ENCODE assay signal across 17 cellular contexts in genomic region chr5:32439086-32439642, GRCh38. TPM values are rescaled to one million over a fixed set of nuclear protein-coding genes. Genes with fewer than 3 reads are reported as not detected.
DNase-seq lines count a peak whose midpoint lies in the region; ATAC-seq, FAIRE-seq and TF ChIP-seq lines count a peak whose summit lies in the region.
"Had no signal": no experiment of that assay in that cellular context is flagged by ENCODE, and none has a peak within 500 bp of the region (broad histone marks: within the 10 kb centered on the region; RNA-seq: fewer than 3 reads in every experiment).

No MANE protein-coding gene starts in this region.

- TF ChIP-seq CTCF in HepG2 (CRISPR knock-in tag; IDR thresholded peaks at IDR 0.05) (no peak), right lobe of liver (IDR thresholded peaks at IDR 0.05) (no peak), PC-3 (conservative IDR thresholded peaks at IDR 0.05; ENCODE audit: low read depth, low read length) (no peak), esophagus squamous epithelium (IDR thresholded peaks at IDR 0.05) (no peak), vagina (IDR thresholded peaks at IDR 0.05) (no peak)

- no peak for TF ChIP-seq POLR2A in HepG2 (IDR thresholded peaks at IDR 0.05; ENCODE audit: insufficient read depth in 1 of 2, low read depth in 2 of 2, low read length in 2 of 2)
- no peak for TF ChIP-seq POLR2A in right lobe of liver (IDR thresholded peaks at IDR 0.05)
- TF ChIP-seq POLR2A in esophagus squamous epithelium (IDR thresholded peaks at IDR 0.05) = no peak
- no peak for TF ChIP-seq POLR2A in vagina (IDR thresholded peaks at IDR 0.05)

- POLR2A ChIA-PET in HepG2 (lab: Yijun Ruan, JAX) = interaction anchor here (1.3 kb wide), 1 partner anchor 35 kb away, joined by 5 read pairs; no protein-coding TSS in a partner anchor
- POLR2A ChIA-PET in PC-3 (lab: Charles Lee; ENCODE audit: unreplicated experiment) = interaction anchor here (0.6 kb wide), 1 partner anchor 709 kb away, joined by 3 read pairs; no protein-coding TSS in a partner anchor

- H2AFZ ChIP-seq in HepG2 (ENCODE audit: low read length) = no peak overlapping the region
- H2AFZ ChIP-seq in PC-3 (ENCODE audit: low read length) = no peak overlapping the region

- ATAC-seq in HepG2 (no peak), right lobe of liver (no peak), PC-3 (no peak), HG02981 (IDR thresholded peaks at IDR 0.05; ENCODE audit: unreplicated experiment) (no peak)

- peaks cover 5% of the 10 kb centered on the region for H3F3A ChIP-seq in PC-3 (ENCODE audit: low read length, unreplicated experiment)

- peaks cover 92% of the 10 kb centered on the region for H4K20me1 ChIP-seq in HepG2 (ENCODE audit: insufficient read depth, low read length)
- peaks cover 77% of the 10 kb centered on the region for H4K20me1 ChIP-seq in PC-3 (ENCODE audit: low read length)

- no peaks in the 10 kb centered on the region for H3K9me2 ChIP-seq in PC-3 (replicated peaks; ENCODE audit: low read length)

- in situ Hi-C loops in HepG2 (cut with HindIII; ENCODE audit: extremely low pct_ligation_motif_present, low pct_unique_long_range_greater_than_20kb) = no loop called here

- no peak for TF ChIP-seq RAD21 in HepG2 (CRISPR knock-in tag; IDR thresholded peaks at IDR 0.05)

- 97% methylated on average over 3 of the region's 3 CpGs for WGBS in HepG2 (ENCODE audit: low lambda C conversion rate)
- 57% methylated on average over 3 of the region's 3 CpGs for WGBS in right lobe of liver (ENCODE audit: insufficient coverage, low coverage, low lambda C conversion rate, missing lambda C conversion rate)
- WGBS in esophagus squamous epithelium, 2 donors = 32 to 49% methylated on average over 3 of the region's 3 CpGs

- BruUV-seq in HepG2 (replicated peaks; lab: Mats Ljungman, UMichigan) (no TSS peak), PC-3 (replicated peaks; lab: Mats Ljungman, UMichigan) (no TSS peak)

- intact Hi-C loops in HepG2 (cut with micrococcal nuclease; ENCODE audit: unreplicated experiment) (no loop called here), right lobe of liver (cut with DNase I) (no loop called here), PC-3 (cut with micrococcal nuclease) (no loop called here), esophagus squamous epithelium (cut with DNase I) (no loop called here), vagina (cut with DNase I) (no loop called here)

- CTCF ChIA-PET in HepG2 (lab: Yijun Ruan, JAX; ENCODE audit: low intra/inter-chr PET ratio, low total read pairs) = no interaction called here
- CTCF ChIA-PET in PC-3 (lab: Charles Lee) = no interaction called here

- peaks cover 94% of the 10 kb centered on the region for H3K79me2 ChIP-seq in HepG2 (ENCODE audit: insufficient read depth, low read length)
- peaks cover 98% of the 10 kb centered on the region for H3K79me2 ChIP-seq in PC-3 (ENCODE audit: low read length)

- no peak overlapping the region for H3K4me3 ChIP-seq in HepG2 (replicated peaks in 1 of 3; ENCODE audit: insufficient read depth in 1 of 3, low read depth in 2 of 3, low read length in 3 of 3)
- no peak overlapping the region for H3K4me3 ChIP-seq in right lobe of liver
- no peak overlapping the region for H3K4me3 ChIP-seq in PC-3 (ENCODE audit: low read length)
- H3K4me3 ChIP-seq in esophagus squamous epithelium = no peak overlapping the region
- H3K4me3 ChIP-seq in vagina = no peak overlapping the region
- H3K4me3 ChIP-seq: SJSA1 had no signal

- no peaks in the 10 kb centered on the region; a peak in 1 of 5 replicates for H3K27me3 ChIP-seq in HepG2 (ENCODE audit: control insufficient read depth in 1 of 2, insufficient read depth in 2 of 2, low read length in 2 of 2)
- no peaks in the 10 kb centered on the region for H3K27me3 ChIP-seq in right lobe of liver
- H3K27me3 ChIP-seq in PC-3 (ENCODE audit: low read length) = no peaks in the 10 kb centered on the region
- no peaks in the 10 kb centered on the region for H3K27me3 ChIP-seq in esophagus squamous epithelium
- H3K27me3 ChIP-seq in vagina = no peaks in the 10 kb centered on the region
- H3K27me3 ChIP-seq: SJSA1 had no signal

- no peak for DNase-seq in HepG2 (ENCODE audit: low spot score)
- DNase-seq in right lobe of liver = no peak
- DNase-seq in PC-3 = peak; percentile 53
- no peak for DNase-seq in esophagus squamous epithelium (lab: John Stamatoyannopoulos, UW)
- no peak for DNase-seq in vagina (ENCODE audit: extremely low spot score in 2 of 2)
- DNase-seq in NCI-H345 treated with DMSO at 0.1 percent for 48 hours (lab: John Stamatoyannopoulos, UW; ENCODE audit: unreplicated experiment) = no peak
- DNase-seq in D341Med (ENCODE audit: low spot score) = no peak
- DNase-seq: CD4-positive, alpha-beta memory T cell; DMS79; H7; MV-4-11; NCI-H1417; NCI-H187 treated with DMSO at 0.1 percent for 48 hours; NCI-H226; NCI-H524 treated with DMSO at 0.1 percent for 48 hours had no signal

- no peak overlapping the region for H3K9ac ChIP-seq in HepG2 (ENCODE audit: insufficient read depth, low read depth, low read length)
- H3K9ac ChIP-seq in PC-3 (ENCODE audit: low read length) = no peak overlapping the region

- TF ChIP-seq EP300 in HepG2 (IDR thresholded peaks at IDR 0.05; ENCODE audit: low read depth in 2 of 2, low read length in 2 of 2) (no peak), HepG2 (CRISPR knock-in tag; IDR thresholded peaks at IDR 0.05; ENCODE audit: borderline replicate concordance) (no peak)

- H3K36me3 ChIP-seq in HepG2 (replicated peaks in 1 of 2; ENCODE audit: control insufficient read depth in 1 of 2, insufficient read depth in 2 of 2, low read length in 2 of 2) (peaks cover 0 to 23% of the 10 kb centered on the region in 2 experiments; a peak in 3 of 5 replicates), right lobe of liver (no peaks in the 10 kb centered on the region), PC-3 (ENCODE audit: low read depth, low read length) (peaks cover 6% of the 10 kb centered on the region; the same call in 1 of the 2 replicates), esophagus squamous epithelium (no peaks in the 10 kb centered on the region), vagina (no peaks in the 10 kb centered on the region)

- no peak overlapping the region for H3K4me2 ChIP-seq in HepG2 (ENCODE audit: low read depth, low read length)
- peak overlapping the region; percentile 65 for H3K4me2 ChIP-seq in PC-3 (ENCODE audit: low read length)

- H3K27ac ChIP-seq in HepG2 (ENCODE audit: extremely low read length, insufficient read depth, low read length) (no peak overlapping the region), right lobe of liver (no peak overlapping the region), PC-3 (ENCODE audit: low read length) (no peak overlapping the region), esophagus squamous epithelium (peak overlapping the region; percentile 36 to 81 (median 58)), vagina (peak overlapping the region; percentile 28)
- H3K27ac ChIP-seq: SJSA1 had no signal

- no peaks in the 10 kb centered on the region for H3K9me3 ChIP-seq in HepG2 (ENCODE audit: low read length)
- no peaks in the 10 kb centered on the region for H3K9me3 ChIP-seq in right lobe of liver
- no peaks in the 10 kb centered on the region for H3K9me3 ChIP-seq in PC-3 (ENCODE audit: low read length)
- H3K9me3 ChIP-seq in esophagus squamous epithelium = no peaks in the 10 kb centered on the region
- H3K9me3 ChIP-seq in vagina = no peaks in the 10 kb centered on the region
- H3K9me3 ChIP-seq: SJSA1 had no signal

- H3K4me1 ChIP-seq in HepG2 (ENCODE audit: insufficient read depth, low read length) (peaks cover 56% of the 10 kb centered on the region), right lobe of liver (peaks cover 0 to 29% (median 7%) of the 10 kb centered on the region in 4 donors), PC-3 (ENCODE audit: insufficient read depth, low read length) (peaks cover 51% of the 10 kb centered on the region), esophagus squamous epithelium (peaks cover 31 to 88% (median 49%) of the 10 kb centered on the region in 3 donors), vagina (peaks cover 88% of the 10 kb centered on the region)
- H3K4me1 ChIP-seq: SJSA1 had no signal

- no peak for FAIRE-seq in HepG2 (lab: Jason Lieb, UNC)

TF ChIP-seq in HepG2, 621 proteins besides CTCF, POLR2A, EP300 and RAD21:
- TF ChIP-seq SIX4 (CRISPR knock-in tag; IDR thresholded peaks at IDR 0.05) = no peak
- 0 out of 2 replicates have a peak, but pooled peaks have one; percentile 25 for TF ChIP-seq RBFOX2 (IDR thresholded peaks at IDR 0.05; ENCODE audit: low read depth, low read length)
- TF ChIP-seq, protein P1, sequence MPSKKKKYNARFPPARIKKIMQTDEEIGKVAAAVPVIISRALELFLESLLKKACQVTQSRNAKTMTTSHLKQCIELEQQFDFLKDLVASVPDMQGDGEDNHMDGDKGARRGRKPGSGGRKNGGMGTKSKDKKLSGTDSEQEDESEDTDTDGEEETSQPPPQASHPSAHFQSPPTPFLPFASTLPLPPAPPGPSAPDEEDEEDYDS (CRISPR knock-in tag; IDR thresholded peaks at IDR 0.05) = no peak
TF ChIP-seq in HepG2: peak in this region for 1.

RNA-seq across cellular contexts. Expression of gene ZFR, which starts 5.4 kb away (rescaled TPM):
- 89.0 and 139 TPM in 2 replicates for total RNA-seq in HepG2 (2016; rRNA removed; fragmentation: Illumina TruSeq; extraction: Trizol)
- 22.0 and 24.1 TPM in 2 replicates for total RNA-seq in HepG2 (2016; cell fraction: cytosol; rRNA removed; fragmentation: Illumina TruSeq; extraction: Trizol; ENCODE audit: low read depth)
- total RNA-seq in HepG2 (2016; cell fraction: insoluble cytoplasmic fraction; rRNA removed; fragmentation: Illumina TruSeq; extraction: Trizol) = 87.3 and 135 TPM in 2 replicates
- 38.7 and 46.1 TPM in 2 replicates for total RNA-seq in HepG2 (2016; cell fraction: membrane; rRNA removed; fragmentation: Illumina TruSeq; extraction: Trizol)
- 78.3 and 83.8 TPM in 2 replicates for total RNA-seq in HepG2 (2016; cell fraction: nucleus; rRNA removed; fragmentation: Illumina TruSeq; extraction: Trizol)
- polyA plus RNA-seq in HepG2 (2011; rRNA removed) = 77.1 and 92.8 TPM in 2 replicates
- 59.0 and 61.6 TPM in 2 replicates for polyA plus RNA-seq in HepG2 (2011; cell fraction: cytosol; rRNA removed)
- 51.2 and 56.7 TPM in 2 replicates for polyA plus RNA-seq in HepG2 (2011; cell fraction: nucleus; rRNA removed)
- 42.8 and 59.8 TPM in 2 replicates for polyA plus RNA-seq in HepG2 (2012)
- polyA plus RNA-seq in HepG2 (2016; cell fraction: cytosol; fragmentation: Illumina TruSeq; extraction: Trizol; ENCODE audit: low read depth) = 4.2 and 5.3 TPM in 2 replicates
- polyA plus RNA-seq in HepG2 (2016; cell fraction: insoluble cytoplasmic fraction; fragmentation: Illumina TruSeq; extraction: Trizol; ENCODE audit: low read depth) = 105 and 109 TPM in 2 replicates
- 14.8 and 18.1 TPM in 2 replicates for polyA plus RNA-seq in HepG2 (2016; cell fraction: membrane; fragmentation: Illumina TruSeq; extraction: Trizol; ENCODE audit: low read depth)
- 89.8 and 90.3 TPM in 2 replicates for polyA plus RNA-seq in HepG2 (2016; cell fraction: nucleus; fragmentation: Illumina TruSeq; extraction: Trizol; ENCODE audit: insufficient read depth, low read depth)
- polyA minus RNA-seq in HepG2 (2011; rRNA and poly(A)+ RNA removed; ENCODE audit: low replicate concordance) = 293 and 343 TPM in 2 replicates
- polyA minus RNA-seq in HepG2 (2011; cell fraction: cytosol; rRNA and poly(A)+ RNA removed) = 57.4 and 58.9 TPM in 2 replicates
- polyA minus RNA-seq in HepG2 (2011; cell fraction: nucleus; rRNA and poly(A)+ RNA removed) = 77.6 and 92.6 TPM in 2 replicates
- total RNA-seq in right lobe of liver = 10 to 100 TPM; 19.8 to 36.8 (median 25.8) TPM
- 68.3 and 85.1 TPM in 2 replicates for total RNA-seq in PC-3 (2014; rRNA removed)
- 10 to 100 TPM; 27.7 to 67.1 (median 54.8) TPM for total RNA-seq in esophagus squamous epithelium
- 80.8 TPM for total RNA-seq in vagina

Comparison
In these comparisons a context has a peak if more than half of its experiments do, and no peak if none do; other contexts are left out.
1. H3K27ac ChIP-seq: peak in esophagus squamous epithelium (4 of 4) and vagina (single experiment); none in HepG2 (single experiment), right lobe of liver (0 of 3) and PC-3 (single experiment).